In the genomic region with DNA sequence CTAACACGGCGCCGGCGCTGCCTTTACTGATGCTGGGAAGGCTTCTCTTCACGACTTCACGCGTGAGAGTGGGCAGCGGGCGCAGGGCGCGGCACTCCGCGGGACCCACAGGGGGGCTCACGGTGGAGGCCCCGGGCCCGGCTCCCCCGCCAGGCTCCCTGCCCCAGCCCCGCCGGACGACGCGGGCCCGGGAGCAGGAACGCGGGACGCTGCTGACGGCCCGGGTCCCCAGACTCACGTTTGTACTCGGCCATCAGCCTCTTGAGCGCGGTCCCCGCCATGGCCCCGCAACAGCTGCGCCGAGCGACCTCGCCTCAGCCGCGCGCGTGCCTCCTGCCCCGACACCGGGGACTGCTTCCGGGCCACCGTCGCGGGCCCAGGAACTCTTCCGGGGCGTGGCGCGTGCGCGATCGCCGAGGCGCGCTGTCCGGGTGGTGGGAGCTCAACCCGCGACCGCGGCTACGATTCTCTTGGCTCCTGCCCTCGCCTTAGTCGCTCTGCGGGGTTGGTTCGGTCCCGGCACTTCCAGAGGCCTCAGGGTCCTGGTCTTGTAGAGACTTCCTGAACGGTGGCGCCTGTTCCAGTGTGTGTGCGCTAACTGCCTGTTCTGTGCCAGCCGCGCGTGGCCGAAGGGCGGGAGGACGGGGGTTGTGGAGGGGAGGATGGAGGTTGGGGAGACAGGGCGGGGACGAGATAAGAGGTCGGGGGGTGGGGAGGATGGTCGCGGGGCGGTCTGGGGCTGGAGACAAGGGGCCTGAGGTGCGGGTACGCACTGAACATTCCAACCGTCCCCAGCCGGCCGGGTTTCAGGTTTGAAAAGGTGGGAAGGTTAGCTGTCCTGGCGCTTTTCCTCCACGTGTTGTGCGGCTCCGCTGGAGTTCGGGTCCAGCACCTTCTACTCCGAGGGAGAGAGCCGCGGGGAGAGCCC, we compare ENCODE assay signal across 1 cellular context.
TF ChIP-seq lines count a peak whose summit lies in the region.

Gene UBE2G2, minus strand, starts transcription at position 353 of the 928 bp plus-strand sequence. Its CDS starts 72 bp downstream, at position 281.

TF ChIP-seq in K562, 482 proteins besides CTCF, POLR2A, EP300 and RAD21 (continued from another document and continues in another):
- TF ChIP-seq RREB1 (CRISPR knock-in tag; IDR thresholded peaks at IDR 0.05) (no peak), HDAC6 (IDR thresholded peaks at IDR 0.05; ENCODE audit: low read depth, low read length) (no peak), ZNF764 (CRISPR knock-in tag; IDR thresholded peaks at IDR 0.05; ENCODE audit: low read depth) (0 out of 2 replicates have a peak, but pooled peaks have one; percentile 20), ZSCAN32 (CRISPR knock-in tag; IDR thresholded peaks at IDR 0.05) (no peak), MITF (IDR thresholded peaks at IDR 0.05) (peak; percentile 35; the same call in 1 of the 2 replicates), PATZ1 (CRISPR knock-in tag; IDR thresholded peaks at IDR 0.05; ENCODE audit: borderline replicate concordance) (no peak), PKNOX1 (IDR thresholded peaks at IDR 0.05) (peak; percentile 42; the same call in 1 of the 2 replicates), CCNT2 (IDR thresholded peaks at IDR 0.05; ENCODE audit: borderline replicate concordance, extremely low read depth, insufficient read length, low read depth, low read length) (peak; percentile 81), RFX7 (CRISPR knock-in tag; IDR thresholded peaks at IDR 0.05) (no peak), ZBTB5 (IDR thresholded peaks at IDR 0.05) (no peak), ZNF143 (CRISPR knock-in tag; IDR thresholded peaks at IDR 0.05) (no peak), KAT8 (IDR thresholded peaks at IDR 0.05; ENCODE audit: low read depth) (no peak), ASH1L (IDR thresholded peaks at IDR 0.05; ENCODE audit: borderline replicate concordance, low read depth, partially characterized antibody) (no peak), CBX2 (IDR thresholded peaks at IDR 0.05; ENCODE audit: insufficient read depth, low read length, poor library complexity, severe bottlenecking) (no peak), JUNB (CRISPR knock-in tag; conservative IDR thresholded peaks at IDR 0.05) (no peak), ELK1 (CRISPR knock-in tag; IDR thresholded peaks at IDR 0.05) (no peak), RFX1 (IDR thresholded peaks at IDR 0.05) (no peak), ZNF551 (CRISPR knock-in tag; IDR thresholded peaks at IDR 0.05) (no peak), ZNF311 (CRISPR knock-in tag; IDR thresholded peaks at IDR 0.05) (no peak), PTBP1 (IDR thresholded peaks at IDR 0.05; ENCODE audit: low read depth, low read length) (no peak), NR2C1 (IDR thresholded peaks at IDR 0.05) (peak; percentile 99), NR2C1 (tag; IDR thresholded peaks at IDR 0.05) (peak; percentile 99), ZNF121 (CRISPR knock-in tag; conservative IDR thresholded peaks at IDR 0.05) (no peak), KDM4B (IDR thresholded peaks at IDR 0.05; ENCODE audit: borderline replicate concordance in 2 of 2, low read depth in 1 of 2) (peak in 1 of 2 experiments; percentile 97; a peak in 2 of 4 replicates), ZNF77 (CRISPR knock-in tag; IDR thresholded peaks at IDR 0.05) (no peak), TRIM28 (IDR thresholded peaks at IDR 0.05) (peak; percentile 18; the same call in 1 of the 2 replicates), CBFB (CRISPR knock-in tag; IDR thresholded peaks at IDR 0.05) (no peak), ZNF76 (CRISPR knock-in tag; IDR thresholded peaks at IDR 0.05; ENCODE audit: borderline replicate concordance) (peak; percentile 62; the same call in 1 of the 2 replicates), SMAD4 (CRISPR knock-in tag; conservative IDR thresholded peaks at IDR 0.05) (peak; percentile 55), RBFOX2 (IDR thresholded peaks at IDR 0.05; ENCODE audit: low read depth, low read length) (peak; percentile 99), ZKSCAN3 (CRISPR knock-in tag; IDR thresholded peaks at IDR 0.05) (no peak), NFIC (IDR thresholded peaks at IDR 0.05) (0 out of 2 replicates have a peak, but pooled peaks have one; percentile 40), ZNF134 (CRISPR knock-in tag; conservative IDR thresholded peaks at IDR 0.05) (no peak; the same call in 1 of the 2 replicates), ZNF780A (CRISPR knock-in tag; IDR thresholded peaks at IDR 0.05) (no peak), TAF15 (IDR thresholded peaks at IDR 0.05; ENCODE audit: low read depth, low read length) (no peak), E2F5 (CRISPR knock-in tag; IDR thresholded peaks at IDR 0.05) (peak; percentile 55; the same call in 1 of the 2 replicates), GABPB2 (CRISPR knock-in tag; conservative IDR thresholded peaks at IDR 0.05) (no peak), NCOA1 (IDR thresholded peaks at IDR 0.05; ENCODE audit: low read depth) (no peak), BRCA1 (IDR thresholded peaks at IDR 0.05) (no peak), BRCA1 (CRISPR knock-in tag; IDR thresholded peaks at IDR 0.05) (no peak), DDX20 (tag; IDR thresholded peaks at IDR 0.05; ENCODE audit: low read depth) (no peak)
- TF ChIP-seq, protein P1, sequence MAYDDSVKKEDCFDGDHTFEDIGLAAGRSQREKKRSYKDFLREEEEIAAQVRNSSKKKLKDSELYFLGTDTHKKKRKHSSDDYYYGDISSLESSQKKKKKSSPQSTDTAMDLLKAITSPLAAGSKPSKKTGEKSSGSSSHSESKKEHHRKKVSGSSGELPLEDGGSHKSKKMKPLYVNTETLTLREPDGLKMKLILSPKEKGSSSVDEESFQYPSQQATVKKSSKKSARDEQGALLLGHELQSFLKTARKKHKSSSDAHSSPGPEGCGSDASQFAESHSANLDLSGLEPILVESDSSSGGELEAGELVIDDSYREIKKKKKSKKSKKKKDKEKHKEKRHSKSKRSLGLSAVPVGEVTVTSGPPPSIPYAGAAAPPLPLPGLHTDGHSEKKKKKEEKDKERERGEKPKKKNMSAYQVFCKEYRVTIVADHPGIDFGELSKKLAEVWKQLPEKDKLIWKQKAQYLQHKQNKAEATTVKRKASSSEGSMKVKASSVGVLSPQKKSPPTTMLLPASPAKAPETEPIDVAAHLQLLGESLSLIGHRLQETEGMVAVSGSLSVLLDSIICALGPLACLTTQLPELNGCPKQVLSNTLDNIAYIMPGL (CRISPR knock-in tag; IDR thresholded peaks at IDR 0.05): peak; percentile 60; the same call in 1 of the 2 replicates
- TF ChIP-seq, protein P2, sequence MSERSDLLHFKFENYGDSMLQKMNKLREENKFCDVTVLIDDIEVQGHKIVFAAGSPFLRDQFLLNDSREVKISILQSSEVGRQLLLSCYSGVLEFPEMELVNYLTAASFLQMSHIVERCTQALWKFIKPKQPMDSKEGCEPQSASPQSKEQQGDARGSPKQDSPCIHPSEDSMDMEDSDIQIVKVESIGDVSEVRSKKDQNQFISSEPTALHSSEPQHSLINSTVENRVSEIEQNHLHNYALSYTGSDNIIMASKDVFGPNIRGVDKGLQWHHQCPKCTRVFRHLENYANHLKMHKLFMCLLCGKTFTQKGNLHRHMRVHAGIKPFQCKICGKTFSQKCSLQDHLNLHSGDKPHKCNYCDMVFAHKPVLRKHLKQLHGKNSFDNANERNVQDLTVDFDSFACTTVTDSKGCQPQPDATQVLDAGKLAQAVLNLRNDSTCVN (CRISPR knock-in tag; IDR thresholded peaks at IDR 0.05): no peak
